In the genomic region with DNA sequence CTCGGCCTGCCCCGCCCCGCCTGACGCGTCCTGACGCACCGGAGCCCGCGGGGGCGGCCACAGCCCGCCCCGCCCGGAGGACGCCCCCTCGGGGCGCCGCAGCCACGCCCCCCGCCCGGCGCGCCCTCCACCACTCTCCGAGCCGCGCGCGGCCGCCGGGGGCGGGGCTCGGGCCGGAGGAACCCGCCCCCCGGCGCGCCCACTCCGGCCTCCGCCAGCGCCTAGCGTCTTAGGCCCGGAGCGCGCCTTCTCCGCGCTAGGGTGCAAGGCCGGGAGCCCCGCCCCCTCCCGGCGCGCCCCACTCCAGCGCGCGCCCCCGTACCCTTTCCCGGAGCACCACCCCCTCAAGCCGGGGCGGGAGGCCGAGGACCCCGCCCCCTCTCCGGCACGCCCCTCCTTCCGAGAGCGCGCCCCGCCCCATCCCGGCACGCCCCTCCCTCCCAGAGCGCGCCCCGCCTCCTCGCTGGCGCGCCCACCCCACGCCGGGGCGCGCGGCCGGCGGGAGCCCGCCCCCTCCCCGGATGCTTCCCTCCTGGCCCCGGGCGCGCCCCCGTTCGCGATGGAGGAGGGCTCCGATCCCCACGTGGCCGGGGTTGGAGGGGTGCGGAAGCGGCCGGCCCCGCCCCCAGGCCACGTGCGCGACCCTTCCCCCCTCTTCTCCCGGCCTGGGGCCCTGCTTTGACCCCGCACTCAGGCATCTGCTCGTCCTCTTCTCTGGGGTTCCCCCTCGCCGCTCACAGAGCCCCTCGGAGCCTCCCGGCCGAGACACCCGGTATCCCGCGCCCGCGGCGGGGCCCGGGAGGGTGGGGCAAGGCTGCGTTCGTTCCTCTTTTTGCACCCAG, we compare ENCODE assay signal across 8 cellular contexts. TPM values are rescaled to one million over a fixed set of nuclear protein-coding genes. Genes with fewer than 3 reads are reported as not detected.
A peak's percentile ranks its signal among the peaks of the same experiment; 100 is the strongest.
DNase-seq lines count a peak whose midpoint lies in the region; ATAC-seq and TF ChIP-seq lines count a peak whose summit lies in the region.

No MANE protein-coding gene starts in this region.

- peak overlapping the region; percentile 73 for H3K4me3 ChIP-seq in AG04450 (ENCODE audit: low read depth, low read length)

- CTCF ChIA-PET in AG04450 (lab: Charles Lee) = interaction anchor here (0.5 to 2.1 kb wide), 8 partner anchors 11 to 288 kb away, joined by 3 to 9 read pairs (median 4); partner anchors contain the start of gene ABHD17A

- peak overlapping the region; percentile 73 for H3K27ac ChIP-seq in AG04450 (ENCODE audit: low read depth, low read length)

- H3K27me3 ChIP-seq in AG04450 (ENCODE audit: control insufficient read depth, insufficient read depth, low read length) = no peaks in the 10 kb centered on the region

- no peaks in the 10 kb centered on the region for H3K9me3 ChIP-seq in AG04450 (ENCODE audit: control insufficient read depth, insufficient read depth, low read length)

- ATAC-seq in GM18907 (IDR thresholded peaks at IDR 0.05; ENCODE audit: unreplicated experiment) = peak; percentile 50
- peak; percentile 51 for ATAC-seq in HG03135 (IDR thresholded peaks at IDR 0.05; ENCODE audit: unreplicated experiment)
- ATAC-seq in activated CD4-positive, CD25-positive, alpha-beta regulatory T cell treated with anti-CD3 and anti-CD28 coated beads, Interleukin-2, amount 50 U/mL, for 24 hours = peak; percentile 70 to 73

- DNase-seq in AG04450 (ENCODE audit: low read depth, low spot score) = peak; percentile 84
- DNase-seq in NCI-H2227 (lab: John Stamatoyannopoulos, UW; ENCODE audit: unreplicated experiment) = peak; percentile 96
- DNase-seq in central memory CD4-positive, alpha-beta T cell = peak; percentile 93
- peak; percentile 86 for DNase-seq in kidney glomerular epithelial cell (lab: John Stamatoyannopoulos, UW)
- DNase-seq in stimulated activated CD4-positive, alpha-beta T cell treated with anti-CD3 and anti-CD28 coated beads, Interleukin-15, amount 100 ng/mL, for 24 hours = peak; percentile 96

- no peak for TF ChIP-seq CTCF in AG04450 (IDR thresholded peaks at IDR 0.05; ENCODE audit: low read depth, low read length)

- POLR2A ChIA-PET in AG04450 (lab: Yijun Ruan, JAX) = interaction anchor here (0.8 to 1.4 kb wide), 3 partner anchors 9 to 12 kb away, joined by 3 to 19 read pairs (median 4); no protein-coding TSS in a partner anchor

RNA-seq across cellular contexts. Expression of gene KLF16, which starts 0.5 kb away (rescaled TPM):
- polyA plus RNA-seq in AG04450 (2011; rRNA removed) = 3.4 and 4.4 TPM in 2 replicates
- 2.7 and 3.0 TPM in 2 replicates for polyA minus RNA-seq in AG04450 (2011; rRNA and poly(A)+ RNA removed)

RNA-seq across cellular contexts. Expression of gene REXO1, which starts 15.6 kb away (rescaled TPM):
- 5.4 and 8.4 TPM in 2 replicates for polyA plus RNA-seq in AG04450 (2011; rRNA removed)
- 7.1 and 9.0 TPM in 2 replicates for polyA minus RNA-seq in AG04450 (2011; rRNA and poly(A)+ RNA removed)

RNA-seq across cellular contexts. Expression of gene ABHD17A, which starts 21.4 kb away (rescaled TPM):
- 30.8 and 54.5 TPM in 2 replicates for polyA plus RNA-seq in AG04450 (2011; rRNA removed)
- 8.1 TPM in 2 replicates for polyA minus RNA-seq in AG04450 (2011; rRNA and poly(A)+ RNA removed)

RNA-seq across cellular contexts. Expression of gene ADAT3, which starts 41.3 kb away (rescaled TPM):
- polyA plus RNA-seq in AG04450 (2011; rRNA removed) = 0.35 and 0.55 TPM in 2 replicates
- polyA minus RNA-seq in AG04450 (2011; rRNA and poly(A)+ RNA removed) = 0.17 and 0.37 TPM in 2 replicates

RNA-seq across cellular contexts. Expression of gene SCAMP4, which starts 41.3 kb away (rescaled TPM):
- 6.7 and 10.7 TPM in 2 replicates for polyA plus RNA-seq in AG04450 (2011; rRNA removed)
- 9.7 and 12.6 TPM in 2 replicates for polyA minus RNA-seq in AG04450 (2011; rRNA and poly(A)+ RNA removed)

Comparison
In these comparisons a context has a peak if more than half of its experiments do, and no peak if none do; other contexts are left out.
1. Peak in every context shown above with its lines: DNase-seq, ATAC-seq, H3K4me3 ChIP-seq and H3K27ac ChIP-seq.